ENCODE assay signal across 10 cellular contexts in genomic region chr2:102753563-102754159, GRCh38. TPM values are rescaled to one million over a fixed set of nuclear protein-coding genes. Genes with fewer than 3 reads are reported as not detected.
DNase-seq lines count a peak whose midpoint lies in the region; ATAC-seq and TF ChIP-seq lines count a peak whose summit lies in the region.
"Had no signal": no experiment of that assay in that cellular context is flagged by ENCODE, and none has a peak within 500 bp of the region (broad histone marks: within the 10 kb centered on the region; RNA-seq: fewer than 3 reads in every experiment).

No MANE protein-coding gene starts in this region.

- peak; percentile 50; the same call in 1 of the 3 replicates for ATAC-seq in GM23338
- ATAC-seq in sciatic nerve = peak; percentile 55
- ATAC-seq in GM21737 (IDR thresholded peaks at IDR 0.05; ENCODE audit: unreplicated experiment) = no peak

- DNase-seq in NCI-H1436 (lab: John Stamatoyannopoulos, UW) = peak; percentile 22
- no peak for DNase-seq in NCI-H1436 treated with DMSO at 0.1 percent for 48 hours (lab: John Stamatoyannopoulos, UW)
- DNase-seq in GM23338 (ENCODE audit: low spot score) = peak; percentile 74
- DNase-seq in NCI-H2107 treated with DMSO at 0.1 percent for 48 hours (lab: John Stamatoyannopoulos, UW; ENCODE audit: unreplicated experiment) = peak; percentile 2
- peak; percentile 75 for DNase-seq in activated CD4-positive, alpha-beta T cell treated with anti-CD3 and anti-CD28 coated beads, Interleukin-2, amount 10 ng/mL, durations not matched to agents 24 days and 14 days
- DNase-seq in glomerular visceral epithelial cell (ENCODE audit: extremely low spot score) = peak; percentile 44
- no peak for DNase-seq in sciatic nerve (ENCODE audit: low spot score)

- H3K36me3 Mint-ChIP-seq in GM23338 (ENCODE audit: low read depth) = no peaks in the 10 kb centered on the region
- no peaks in the 10 kb centered on the region for H3K36me3 Mint-ChIP-seq in activated CD4-positive, alpha-beta T cell treated with anti-CD3 and anti-CD28 coated beads, Interleukin-2, amount 10 ng/mL, durations not matched to agents 24 days and 14 days (ENCODE audit: low read depth)

- no peaks in the 10 kb centered on the region for H3K79me2 ChIP-seq in GM23338 (replicated peaks; ENCODE audit: insufficient read depth)

- H3K27me3 Mint-ChIP-seq in GM23338 (ENCODE audit: insufficient read depth, low read depth, poor library complexity) = no peaks in the 10 kb centered on the region
- peaks cover 4% of the 10 kb centered on the region for H3K27me3 Mint-ChIP-seq in activated CD4-positive, alpha-beta T cell treated with anti-CD3 and anti-CD28 coated beads, Interleukin-2, amount 10 ng/mL, durations not matched to agents 24 days and 14 days
- H3K27me3 Mint-ChIP-seq: activated naive CD4-positive, alpha-beta T cell treated with anti-CD3 and anti-CD28 coated beads, Interleukin-2, amount 50 U/mL, for 24 hours had no signal

- H3K4me3 ChIP-seq in GM23338 = no peak overlapping the region
- H3K4me3 ChIP-seq: BLaER1 treated with 17β-estradiol and CSF1 and Interleukin-3, amounts not matched to agents 10 nM and 100 nM had no signal

- H3K36me3 ChIP-seq in GM23338 (ENCODE audit: insufficient read depth) = no peaks in the 10 kb centered on the region
- H3K36me3 ChIP-seq: BLaER1 treated with 17β-estradiol and CSF1 and Interleukin-3, amounts not matched to agents 10 nM and 100 nM had no signal

- no peaks in the 10 kb centered on the region for H3F3A ChIP-seq in GM23338 (replicated peaks; ENCODE audit: low read depth)

- H3K27ac ChIP-seq in GM23338 (ENCODE audit: low read depth) = no peak overlapping the region
- H3K27ac ChIP-seq: BLaER1 treated with 17β-estradiol and CSF1 and Interleukin-3, amounts not matched to agents 10 nM and 100 nM had no signal

- H3K4me3 Mint-ChIP-seq in GM23338 = no peak overlapping the region
- no peak overlapping the region for H3K4me3 Mint-ChIP-seq in activated CD4-positive, alpha-beta T cell treated with anti-CD3 and anti-CD28 coated beads, Interleukin-2, amount 10 ng/mL, durations not matched to agents 24 days and 14 days
- H3K4me3 Mint-ChIP-seq: activated naive CD4-positive, alpha-beta T cell treated with anti-CD3 and anti-CD28 coated beads, Interleukin-2, amount 50 U/mL, for 24 hours had no signal

- H3K4me1 Mint-ChIP-seq in GM23338 = peaks cover 6% of the 10 kb centered on the region
- no peaks in the 10 kb centered on the region for H3K4me1 Mint-ChIP-seq in activated CD4-positive, alpha-beta T cell treated with anti-CD3 and anti-CD28 coated beads, Interleukin-2, amount 10 ng/mL, durations not matched to agents 24 days and 14 days

- peak; percentile 63 to 86 for TF ChIP-seq CTCF in GM23338 (conservative IDR thresholded peaks at IDR 0.05; ENCODE audit: low read depth in 2 of 2)

- intact Hi-C loops in activated CD4-positive, alpha-beta T cell treated with anti-CD3 and anti-CD28 coated beads, Interleukin-2, amount 10 ng/mL, durations not matched to agents 24 days and 14 days (cut with micrococcal nuclease) = loop anchor here (1.0 kb wide), 1 partner anchor 53 kb away; no protein-coding TSS in a partner anchor
- intact Hi-C loops in sciatic nerve (cut with DNase I) = no loop called here

- no peak overlapping the region for H2AFZ ChIP-seq in GM23338

- H3K9me3 Mint-ChIP-seq in GM23338 = no peaks in the 10 kb centered on the region
- H3K9me3 Mint-ChIP-seq in activated CD4-positive, alpha-beta T cell treated with anti-CD3 and anti-CD28 coated beads, Interleukin-2, amount 10 ng/mL, durations not matched to agents 24 days and 14 days = no peaks in the 10 kb centered on the region
- H3K9me3 Mint-ChIP-seq: activated naive CD4-positive, alpha-beta T cell treated with anti-CD3 and anti-CD28 coated beads, Interleukin-2, amount 50 U/mL, for 24 hours had no signal

- no peak overlapping the region for H3K27ac Mint-ChIP-seq in GM23338
- H3K27ac Mint-ChIP-seq in activated CD4-positive, alpha-beta T cell treated with anti-CD3 and anti-CD28 coated beads, Interleukin-2, amount 10 ng/mL, durations not matched to agents 24 days and 14 days = no peak overlapping the region
- H3K27ac Mint-ChIP-seq: activated naive CD4-positive, alpha-beta T cell treated with anti-CD3 and anti-CD28 coated beads, Interleukin-2, amount 50 U/mL, for 24 hours had no signal

- no peaks in the 10 kb centered on the region for H4K20me1 ChIP-seq in GM23338 (replicated peaks; ENCODE audit: insufficient read depth)
- H4K20me1 ChIP-seq: BLaER1 treated with 17β-estradiol and CSF1 and Interleukin-3, amounts not matched to agents 10 nM and 100 nM had no signal

- H3K4me1 ChIP-seq in GM23338 (ENCODE audit: insufficient read depth) = no peaks in the 10 kb centered on the region

- H3K9me2 ChIP-seq in GM23338 (ENCODE audit: insufficient read depth) = no peaks in the 10 kb centered on the region

- no peaks in the 10 kb centered on the region for H3K27me3 ChIP-seq in GM23338 (ENCODE audit: insufficient read depth)
- H3K27me3 ChIP-seq: BLaER1 treated with 17β-estradiol and CSF1 and Interleukin-3, amounts not matched to agents 10 nM and 100 nM had no signal

- no peak overlapping the region for H3K4me2 ChIP-seq in GM23338
- H3K4me2 ChIP-seq: BLaER1 treated with 17β-estradiol and CSF1 and Interleukin-3, amounts not matched to agents 10 nM and 100 nM had no signal

TF ChIP-seq in GM23338, 12 proteins besides CTCF, POLR2A, EP300 and RAD21 (continues in another document):
- TF ChIP-seq ZNF462 (CRISPR knock-in tag; IDR thresholded peaks at IDR 0.05) = no peak
- TF ChIP-seq ZNF114 (CRISPR knock-in tag; IDR thresholded peaks at IDR 0.05) = no peak
- TF ChIP-seq ZNF331 (CRISPR knock-in tag; IDR thresholded peaks at IDR 0.05; ENCODE audit: low read depth) = no peak

RNA-seq across cellular contexts. Expression of gene TMEM182, which starts 8.2 kb away (rescaled TPM):
- total RNA-seq in GM23338 (2014; rRNA removed; shearing (Covaris generic)) = 6.2 and 7.2 TPM in 2 replicates
- polyA plus RNA-seq in GM23338 (2016; fragmentation: Nextera tagmentation; extraction: Ambion mirVana) = 2.9 and 5.2 TPM in 2 replicates
- 3.9 and 4.0 TPM in 2 replicates for total RNA-seq in activated CD4-positive, alpha-beta T cell treated with anti-CD3 and anti-CD28 coated beads, Interleukin-2, amount 10 ng/mL, durations not matched to agents 24 days and 14 days
- 2.6 TPM for total RNA-seq in sciatic nerve

Comparison
In these comparisons a context has a peak if more than half of its experiments do, and no peak if none do; other contexts are left out.
1. DNase-seq: peak in NCI-H1436 (single experiment), GM23338 (single experiment), NCI-H2107 treated with DMSO at 0.1 percent for 48 hours (single experiment), activated CD4-positive, alpha-beta T cell treated with anti-CD3 and anti-CD28 coated beads, Interleukin-2, amount 10 ng/mL, durations not matched to agents 24 days and 14 days (single experiment) and glomerular visceral epithelial cell (single experiment); none in NCI-H1436 treated with DMSO at 0.1 percent for 48 hours (single experiment) and sciatic nerve (single experiment).